ENCODE assay signal across 17 cellular contexts in genomic region chr9:83584995-83585394, GRCh38. TPM values are rescaled to one million over a fixed set of nuclear protein-coding genes. Genes with fewer than 3 reads are reported as not detected.
DNase-seq lines count a peak whose midpoint lies in the region; ATAC-seq and TF ChIP-seq lines count a peak whose summit lies in the region.
"Had no signal": no experiment of that assay in that cellular context is flagged by ENCODE, and none has a peak within 500 bp of the region (broad histone marks: within the 10 kb centered on the region; RNA-seq: fewer than 3 reads in every experiment).

No MANE protein-coding gene starts in this region.

- POLR2A ChIA-PET in activated CD4-positive, alpha-beta memory T cell treated with anti-CD3 and anti-CD28 coated beads, Interleukin-2, amount 10 ng/mL, durations not matched to agents 7 days and 5 days (lab: Charles Lee) = no interaction called here

- H3K27ac ChIP-seq in esophagus muscularis mucosa (replicated peaks in 1 of 4) = no peak overlapping the region
- H3K27ac ChIP-seq: 22Rv1; BLaER1 treated with 17β-estradiol and CSF1 and Interleukin-3, amounts not matched to agents 10 nM and 100 nM; HL-60 had no signal

- H3K4me1 ChIP-seq in esophagus muscularis mucosa = no peaks in the 10 kb centered on the region
- H3K4me1 ChIP-seq: BLaER1 treated with 17β-estradiol and CSF1 and Interleukin-3, amounts not matched to agents 10 nM and 100 nM had no signal

- intact Hi-C loops in esophagus muscularis mucosa (cut with DNase I) = no loop called here
- intact Hi-C loops in activated CD4-positive, alpha-beta T cell treated with anti-CD3 and anti-CD28 coated beads, Interleukin-2, amount 10 ng/mL, durations not matched to agents 24 days and 14 days (cut with micrococcal nuclease) = no loop called here

- no peak for TF ChIP-seq CTCF in esophagus muscularis mucosa (IDR thresholded peaks at IDR 0.05)

- CTCF ChIA-PET in activated CD4-positive, alpha-beta memory T cell treated with anti-CD3 and anti-CD28 coated beads, Interleukin-2, amount 10 ng/mL, durations not matched to agents 7 days and 5 days (lab: Charles Lee) = interaction anchor here (2.1 kb wide), 1 partner anchor 12 kb away, joined by 5 read pairs; no protein-coding TSS in a partner anchor

- no peak overlapping the region for H3K27ac Mint-ChIP-seq in activated CD4-positive, alpha-beta memory T cell treated with anti-CD3 and anti-CD28 coated beads, Interleukin-2, amount 10 ng/mL, durations not matched to agents 7 days and 5 days
- H3K27ac Mint-ChIP-seq in activated CD4-positive, alpha-beta T cell treated with anti-CD3 and anti-CD28 coated beads, Interleukin-2, amount 10 ng/mL, durations not matched to agents 24 days and 14 days = no peak overlapping the region

- H3K36me3 ChIP-seq in esophagus muscularis mucosa = peaks cover 0 to 10% (median 0%) of the 10 kb centered on the region in 4 donors
- H3K36me3 ChIP-seq: BLaER1 treated with 17β-estradiol and CSF1 and Interleukin-3, amounts not matched to agents 10 nM and 100 nM had no signal

- H3K4me3 Mint-ChIP-seq in activated CD4-positive, alpha-beta memory T cell treated with anti-CD3 and anti-CD28 coated beads, Interleukin-2, amount 10 ng/mL, durations not matched to agents 7 days and 5 days = no peak overlapping the region
- no peak overlapping the region for H3K4me3 Mint-ChIP-seq in activated CD4-positive, alpha-beta T cell treated with anti-CD3 and anti-CD28 coated beads, Interleukin-2, amount 10 ng/mL, durations not matched to agents 24 days and 14 days
- H3K4me3 Mint-ChIP-seq: CD4-positive, CD25-positive, alpha-beta regulatory T cell had no signal

- no peaks in the 10 kb centered on the region for H3K4me1 Mint-ChIP-seq in activated CD4-positive, alpha-beta memory T cell treated with anti-CD3 and anti-CD28 coated beads, Interleukin-2, amount 10 ng/mL, durations not matched to agents 7 days and 5 days
- H3K4me1 Mint-ChIP-seq in activated CD4-positive, alpha-beta T cell treated with anti-CD3 and anti-CD28 coated beads, Interleukin-2, amount 10 ng/mL, durations not matched to agents 24 days and 14 days = no peaks in the 10 kb centered on the region
- H3K4me1 Mint-ChIP-seq: CD4-positive, CD25-positive, alpha-beta regulatory T cell had no signal

- H3K27me3 ChIP-seq in esophagus muscularis mucosa = no peaks in the 10 kb centered on the region
- H3K27me3 ChIP-seq: BLaER1 treated with 17β-estradiol and CSF1 and Interleukin-3, amounts not matched to agents 10 nM and 100 nM had no signal

- no peak for TF ChIP-seq EP300 in esophagus muscularis mucosa (IDR thresholded peaks at IDR 0.05)

- H3K9me3 Mint-ChIP-seq in activated CD4-positive, alpha-beta memory T cell treated with anti-CD3 and anti-CD28 coated beads, Interleukin-2, amount 10 ng/mL, durations not matched to agents 7 days and 5 days = no peaks in the 10 kb centered on the region
- no peaks in the 10 kb centered on the region for H3K9me3 Mint-ChIP-seq in activated CD4-positive, alpha-beta T cell treated with anti-CD3 and anti-CD28 coated beads, Interleukin-2, amount 10 ng/mL, durations not matched to agents 24 days and 14 days

- ATAC-seq in HG03039 (IDR thresholded peaks at IDR 0.05; ENCODE audit: unreplicated experiment) = no peak
- ATAC-seq: HCT116, K562 had no signal

- peak; percentile 59 for DNase-seq in NCI-H748 (lab: John Stamatoyannopoulos, UW; ENCODE audit: unreplicated experiment)
- DNase-seq in NCI-H748 treated with DMSO at 0.1 percent for 48 hours (lab: John Stamatoyannopoulos, UW) = no peak
- DNase-seq in NCI-H345 (lab: John Stamatoyannopoulos, UW) = peak; percentile 22
- DNase-seq in esophagus muscularis mucosa (ENCODE audit: extremely low spot score) = peak; percentile 47
- DNase-seq in HuH-7.5 (ENCODE audit: low spot score) = no peak
- DNase-seq in activated CD4-positive, alpha-beta memory T cell treated with anti-CD3 and anti-CD28 coated beads, Interleukin-2, amount 10 ng/mL, durations not matched to agents 7 days and 5 days = no peak
- DNase-seq in activated CD4-positive, alpha-beta T cell treated with anti-CD3 and anti-CD28 coated beads, Interleukin-2, amount 10 ng/mL, durations not matched to agents 24 days and 14 days = no peak
- DNase-seq: Calu3; CD4-positive, CD25-positive, alpha-beta regulatory T cell; DMS 273 treated with DMSO at 0.1 percent for 48 hours; DMS79 had no signal

- no peaks in the 10 kb centered on the region for H3K36me3 Mint-ChIP-seq in activated CD4-positive, alpha-beta memory T cell treated with anti-CD3 and anti-CD28 coated beads, Interleukin-2, amount 10 ng/mL, durations not matched to agents 7 days and 5 days (ENCODE audit: low read depth)
- H3K36me3 Mint-ChIP-seq in activated CD4-positive, alpha-beta T cell treated with anti-CD3 and anti-CD28 coated beads, Interleukin-2, amount 10 ng/mL, durations not matched to agents 24 days and 14 days (ENCODE audit: low read depth) = no peaks in the 10 kb centered on the region

- no peak for TF ChIP-seq POLR2A in esophagus muscularis mucosa (IDR thresholded peaks at IDR 0.05; ENCODE audit: low read depth)

- H3K4me3 ChIP-seq in esophagus muscularis mucosa = no peak overlapping the region
- H3K4me3 ChIP-seq: BLaER1 treated with 17β-estradiol and CSF1 and Interleukin-3, amounts not matched to agents 10 nM and 100 nM; K562 had no signal

- H3K27me3 Mint-ChIP-seq in activated CD4-positive, alpha-beta memory T cell treated with anti-CD3 and anti-CD28 coated beads, Interleukin-2, amount 10 ng/mL, durations not matched to agents 7 days and 5 days = no peaks in the 10 kb centered on the region
- H3K27me3 Mint-ChIP-seq in activated CD4-positive, alpha-beta T cell treated with anti-CD3 and anti-CD28 coated beads, Interleukin-2, amount 10 ng/mL, durations not matched to agents 24 days and 14 days = no peaks in the 10 kb centered on the region
- H3K27me3 Mint-ChIP-seq: CD4-positive, CD25-positive, alpha-beta regulatory T cell had no signal

- 84% methylated on average over 2 of the region's 4 CpGs for WGBS in esophagus muscularis mucosa

- H3K9me3 ChIP-seq in esophagus muscularis mucosa = no peaks in the 10 kb centered on the region

RNA-seq across cellular contexts. Expression of gene IDNK, which starts 37.9 kb away (rescaled TPM):
- total RNA-seq in esophagus muscularis mucosa = 1 to 10 TPM; 4.6 to 9.3 (median 5.9) TPM
- 1 to 10 TPM; 8.2 to 9.0 TPM for total RNA-seq in activated CD4-positive, alpha-beta memory T cell treated with anti-CD3 and anti-CD28 coated beads, Interleukin-2, amount 10 ng/mL, durations not matched to agents 7 days and 5 days
- 4.5 and 5.1 TPM in 2 replicates for total RNA-seq in activated CD4-positive, alpha-beta T cell treated with anti-CD3 and anti-CD28 coated beads, Interleukin-2, amount 10 ng/mL, durations not matched to agents 24 days and 14 days

RNA-seq across cellular contexts. Expression of gene FRMD3, which starts 46.8 kb away (rescaled TPM):
- 10 to 100 TPM in 3 of 4 donors, 1 to 10 TPM in 1; 7.9 to 13.4 (median 11.8) TPM for total RNA-seq in esophagus muscularis mucosa
- total RNA-seq in activated CD4-positive, alpha-beta memory T cell treated with anti-CD3 and anti-CD28 coated beads, Interleukin-2, amount 10 ng/mL, durations not matched to agents 7 days and 5 days = under 1 TPM; 0.23 to 0.30 TPM
- 0.30 and 0.59 TPM in 2 replicates for total RNA-seq in activated CD4-positive, alpha-beta T cell treated with anti-CD3 and anti-CD28 coated beads, Interleukin-2, amount 10 ng/mL, durations not matched to agents 24 days and 14 days

Comparison
In these comparisons a context has a peak if more than half of its experiments do, and no peak if none do; other contexts are left out.
1. DNase-seq: peak in NCI-H748 (single experiment), NCI-H345 (single experiment) and esophagus muscularis mucosa (single experiment); none in NCI-H748 treated with DMSO at 0.1 percent for 48 hours (single experiment), HuH-7.5 (single experiment), activated CD4-positive, alpha-beta memory T cell treated with anti-CD3 and anti-CD28 coated beads, Interleukin-2, amount 10 ng/mL, durations not matched to agents 7 days and 5 days (single experiment) and activated CD4-positive, alpha-beta T cell treated with anti-CD3 and anti-CD28 coated beads, Interleukin-2, amount 10 ng/mL, durations not matched to agents 24 days and 14 days (single experiment).